In genomic region chr20:63857751-63858392, GRCh38 we compare ENCODE assay signal across 1 cellular context.
TF ChIP-seq lines count a peak whose summit lies in the region.

No MANE protein-coding gene starts in this region.

TF ChIP-seq in HepG2, 621 proteins besides CTCF, POLR2A, EP300 and RAD21 (continued from another document and continues in another):
- TF ChIP-seq REST (IDR thresholded peaks at IDR 0.05; ENCODE audit: borderline replicate concordance in 1 of 2, low read depth in 1 of 2, low read length in 2 of 2) = no peak
- no peak for TF ChIP-seq ZBTB43 (CRISPR knock-in tag; conservative IDR thresholded peaks at IDR 0.05)
- no peak for TF ChIP-seq ZUFSP (CRISPR knock-in tag; IDR thresholded peaks at IDR 0.05; ENCODE audit: borderline replicate concordance)
- no peak for TF ChIP-seq ZFP82 (CRISPR knock-in tag; IDR thresholded peaks at IDR 0.05; ENCODE audit: borderline replicate concordance)
- TF ChIP-seq ZNF331 (CRISPR knock-in tag; IDR thresholded peaks at IDR 0.05) = no peak
- TF ChIP-seq JUN (CRISPR knock-in tag; IDR thresholded peaks at IDR 0.05) = no peak
- TF ChIP-seq ZFX (CRISPR knock-in tag; IDR thresholded peaks at IDR 0.05; ENCODE audit: low read depth) = peak; percentile 14; the same call in 1 of the 2 replicates
- no peak for TF ChIP-seq NFYB (CRISPR knock-in tag; IDR thresholded peaks at IDR 0.05)
- no peak for TF ChIP-seq MAFK (conservative IDR thresholded peaks at IDR 0.05 in 1 of 2, IDR thresholded peaks at IDR 0.05 in 1 of 2; ENCODE audit: low read length in 2 of 2)
- no peak; the same call in 1 of the 2 replicates for TF ChIP-seq AHR (CRISPR knock-in tag; IDR thresholded peaks at IDR 0.05)
- no peak for TF ChIP-seq ZMYM2 (CRISPR knock-in tag; IDR thresholded peaks at IDR 0.05)
- no peak for TF ChIP-seq ZFP41 (CRISPR knock-in tag; IDR thresholded peaks at IDR 0.05; ENCODE audit: borderline replicate concordance)
- no peak for TF ChIP-seq FOXP4 (CRISPR knock-in tag; IDR thresholded peaks at IDR 0.05)
- no peak for TF ChIP-seq HDAC2 (CRISPR knock-in tag; IDR thresholded peaks at IDR 0.05)
- no peak for TF ChIP-seq ZNF790 (CRISPR knock-in tag; IDR thresholded peaks at IDR 0.05; ENCODE audit: borderline replicate concordance)
- TF ChIP-seq FUBP1 (CRISPR knock-in tag; IDR thresholded peaks at IDR 0.05; ENCODE audit: borderline replicate concordance) = no peak
- no peak for TF ChIP-seq REL (CRISPR knock-in tag; conservative IDR thresholded peaks at IDR 0.05)
- TF ChIP-seq TFDP1 (CRISPR knock-in tag; IDR thresholded peaks at IDR 0.05; ENCODE audit: borderline replicate concordance) = no peak
- no peak for TF ChIP-seq ZNF543 (CRISPR knock-in tag; IDR thresholded peaks at IDR 0.05)
- no peak for TF ChIP-seq ZNF607 (CRISPR knock-in tag; IDR thresholded peaks at IDR 0.05; ENCODE audit: borderline replicate concordance)
- no peak for TF ChIP-seq ZNF143 (CRISPR knock-in tag; IDR thresholded peaks at IDR 0.05)
- TF ChIP-seq ZBTB49 (CRISPR knock-in tag; IDR thresholded peaks at IDR 0.05; ENCODE audit: borderline replicate concordance) = peak; percentile 50; the same call in 1 of the 2 replicates
- TF ChIP-seq GABPB1 (CRISPR knock-in tag; IDR thresholded peaks at IDR 0.05) = peak; percentile 33; the same call in 1 of the 2 replicates
- no peak for TF ChIP-seq ZSCAN5A (CRISPR knock-in tag; IDR thresholded peaks at IDR 0.05; ENCODE audit: borderline replicate concordance)
- no peak for TF ChIP-seq ZNF672 (CRISPR knock-in tag; IDR thresholded peaks at IDR 0.05)
- no peak for TF ChIP-seq SAFB2 (CRISPR knock-in tag; IDR thresholded peaks at IDR 0.05; ENCODE audit: borderline replicate concordance, low read depth)
- no peak for TF ChIP-seq SRSF4 (IDR thresholded peaks at IDR 0.05; ENCODE audit: low read depth, low read length, poor library complexity, severe bottlenecking)
- no peak for TF ChIP-seq MTA3 (CRISPR knock-in tag; IDR thresholded peaks at IDR 0.05)
- TF ChIP-seq NFE2L1 (CRISPR knock-in tag; IDR thresholded peaks at IDR 0.05; ENCODE audit: borderline replicate concordance) = no peak
- TF ChIP-seq ATF6 (CRISPR knock-in tag; conservative IDR thresholded peaks at IDR 0.05) = no peak; the same call in 1 of the 2 replicates
- no peak for TF ChIP-seq PTBP1 (IDR thresholded peaks at IDR 0.05; ENCODE audit: low read depth, low read length, poor library complexity, severe bottlenecking)
- no peak for TF ChIP-seq THAP8 (CRISPR knock-in tag; IDR thresholded peaks at IDR 0.05; ENCODE audit: borderline replicate concordance)
- no peak for TF ChIP-seq ZNF44 (CRISPR knock-in tag; IDR thresholded peaks at IDR 0.05)
- no peak for TF ChIP-seq NFRKB (IDR thresholded peaks at IDR 0.05)
- no peak; the same call in 1 of the 2 replicates for TF ChIP-seq ZNF362 (CRISPR knock-in tag; IDR thresholded peaks at IDR 0.05; ENCODE audit: borderline replicate concordance)
- no peak for TF ChIP-seq TP53 (CRISPR knock-in tag; conservative IDR thresholded peaks at IDR 0.05)
- TF ChIP-seq HOXA5 (CRISPR knock-in tag; IDR thresholded peaks at IDR 0.05) = no peak
- no peak for TF ChIP-seq CHD4 (IDR thresholded peaks at IDR 0.05; ENCODE audit: borderline replicate concordance, low read length)
- TF ChIP-seq MLX (CRISPR knock-in tag; IDR thresholded peaks at IDR 0.05) = no peak
- no peak for TF ChIP-seq ATM (IDR thresholded peaks at IDR 0.05; ENCODE audit: borderline replicate concordance)
- TF ChIP-seq POLR2AphosphoS2 (IDR thresholded peaks at IDR 0.05; ENCODE audit: low read depth, low read length) = no peak
